In genomic region chr3:169771651-169772529, GRCh38 we compare ENCODE assay signal across 8 cellular contexts. TPM values are rescaled to one million over a fixed set of nuclear protein-coding genes. Genes with fewer than 3 reads are reported as not detected.
DNase-seq lines count a peak whose midpoint lies in the region; ATAC-seq and TF ChIP-seq lines count a peak whose summit lies in the region.

No MANE protein-coding gene starts in this region.

- H3K4me3 ChIP-seq in SJCRH30 (peak overlapping the region; percentile 79), gastroesophageal sphincter (peak overlapping the region; percentile 69 to 99), neuron (ENCODE audit: low read length) (peak overlapping the region; percentile 72), tibial artery (peak overlapping the region; percentile 61 to 90)

- WGBS in gastroesophageal sphincter (ENCODE audit: low coverage in 1 of 2), 2 donors, result 0% methylated on average over 13 to 30 of the region's 30 CpGs

- H3K4me1 ChIP-seq in SJCRH30 (no peaks in the 10 kb centered on the region), gastroesophageal sphincter (peaks cover 6 to 34% (median 22%) of the 10 kb centered on the region in 3 donors), neuron (ENCODE audit: insufficient read depth, low read length) (peaks cover 16% of the 10 kb centered on the region), tibial artery (peaks cover 0 to 24% (median 20%) of the 10 kb centered on the region in 4 donors)

- peak overlapping the region; percentile 81 for H3K27ac ChIP-seq in SJCRH30
- H3K27ac ChIP-seq in gastroesophageal sphincter, result peak overlapping the region; percentile 96 to 100 (median 98)
- H3K27ac ChIP-seq in tibial artery, result peak overlapping the region; percentile 93 to 96

- intact Hi-C loops in Right ventricle myocardium inferior (cut with DNase I), result loop anchor here (10.0 kb wide), 1 partner anchor 193 kb away; the partner anchor contains the start of gene SEC62
- intact Hi-C loops in cardiac septum (cut with DNase I), result loop anchor here (5.0 kb wide), 1 partner anchor 40 kb away; the partner anchor contains the start of genes LRRC34 and LRRIQ4
- intact Hi-C loops in tibial artery (cut with DNase I; ENCODE audit: low total_unique reads), result no loop called here

- TF ChIP-seq CTCF in gastroesophageal sphincter (IDR thresholded peaks at IDR 0.05), result no peak
- TF ChIP-seq CTCF in tibial artery (IDR thresholded peaks at IDR 0.05), result no peak

- no peaks in the 10 kb centered on the region for H3K9me3 ChIP-seq in SJCRH30 (replicated peaks)
- no peaks in the 10 kb centered on the region for H3K9me3 ChIP-seq in gastroesophageal sphincter
- no peaks in the 10 kb centered on the region for H3K9me3 ChIP-seq in neuron (ENCODE audit: low read length)
- no peaks in the 10 kb centered on the region for H3K9me3 ChIP-seq in tibial artery

- H3K36me3 ChIP-seq in SJCRH30 (peaks cover 11% of the 10 kb centered on the region), gastroesophageal sphincter (peaks cover 0 to 19% of the 10 kb centered on the region in 2 donors), neuron (ENCODE audit: insufficient read depth, low read length) (peaks cover 12% of the 10 kb centered on the region), tibial artery (peaks cover 9 to 15% (median 12%) of the 10 kb centered on the region in 3 donors)

- H2AFZ ChIP-seq in neuron (ENCODE audit: low read depth, low read length), result peak overlapping the region; percentile 99

- TF ChIP-seq EP300 in gastroesophageal sphincter (IDR thresholded peaks at IDR 0.05), result no peak

- peak; percentile 46 for ATAC-seq in Right ventricle myocardium inferior
- ATAC-seq in gastroesophageal sphincter, result peak; percentile 22

- H3K27me3 ChIP-seq in SJCRH30 (no peaks in the 10 kb centered on the region), gastroesophageal sphincter (no peaks in the 10 kb centered on the region), neuron (ENCODE audit: insufficient read depth, low read length) (no peaks in the 10 kb centered on the region), tibial artery (no peaks in the 10 kb centered on the region)

- DNase-seq in Right ventricle myocardium inferior (ENCODE audit: missing footprints), result peak; percentile 60
- DNase-seq in cardiac septum (ENCODE audit: low spot score), result no peak
- DNase-seq in NAMALWA (ENCODE audit: low spot score), result peak; percentile 95
- peak; percentile 82 to 91 for DNase-seq in SJCRH30
- DNase-seq in activated naive CD4-positive, alpha-beta T cell treated with anti-CD3 and anti-CD28 coated beads, Interleukin-2, amount 50 U/mL, for 16 hours, result peak; percentile 54
- peak; percentile 47 to 69 for DNase-seq in tibial artery

- no peak for TF ChIP-seq POLR2A in gastroesophageal sphincter (IDR thresholded peaks at IDR 0.05)

RNA-seq across cellular contexts. Expression of gene MYNN, which starts 1.3 kb away (rescaled TPM):
- total RNA-seq in Right ventricle myocardium inferior (12.2 TPM), cardiac septum (11.6 TPM), gastroesophageal sphincter (10 to 100 TPM; 13.3 to 32.8 (median 19.5) TPM)
- 15.6 and 17.1 TPM in 2 replicates for total RNA-seq in SJCRH30 (2014; rRNA removed; shearing (Covaris generic))

RNA-seq across cellular contexts. Expression of gene ACTRT3, which starts 2.5 kb away (rescaled TPM):
- total RNA-seq in Right ventricle myocardium inferior (0.84 TPM), cardiac septum (0.57 TPM), gastroesophageal sphincter (1 to 10 TPM; 1.8 to 5.1 (median 4.5) TPM)
- total RNA-seq in SJCRH30 (2014; rRNA removed; shearing (Covaris generic)), result not detected in 2 replicates

RNA-seq across cellular contexts. Expression of gene TERC, which starts 7.0 kb away (rescaled TPM):
- total RNA-seq in Right ventricle myocardium inferior (2.6 TPM), cardiac septum (0.86 TPM), gastroesophageal sphincter (10 to 100 TPM; 25.5 to 97.1 (median 38.6) TPM)
- 20.6 and 62.1 TPM in 2 replicates for total RNA-seq in SJCRH30 (2014; rRNA removed; shearing (Covaris generic))

RNA-seq across cellular contexts. Expression of gene LRRIQ4, which starts 40.8 kb away (rescaled TPM):
- total RNA-seq in Right ventricle myocardium inferior (not detected), cardiac septum (not detected), gastroesophageal sphincter (not detected)
- total RNA-seq in SJCRH30 (2014; rRNA removed; shearing (Covaris generic)), result 0.18 and 0.20 TPM in 2 replicates

RNA-seq across cellular contexts. Expression of gene LRRC34, which starts 40.8 kb away (rescaled TPM):
- 1.6 TPM for total RNA-seq in Right ventricle myocardium inferior
- total RNA-seq in cardiac septum, result 2.3 TPM
- total RNA-seq in SJCRH30 (2014; rRNA removed; shearing (Covaris generic)), result 5.4 and 7.6 TPM in 2 replicates
- 1 to 10 TPM; 3.1 to 7.9 (median 5.9) TPM for total RNA-seq in gastroesophageal sphincter
